In the genomic region with DNA sequence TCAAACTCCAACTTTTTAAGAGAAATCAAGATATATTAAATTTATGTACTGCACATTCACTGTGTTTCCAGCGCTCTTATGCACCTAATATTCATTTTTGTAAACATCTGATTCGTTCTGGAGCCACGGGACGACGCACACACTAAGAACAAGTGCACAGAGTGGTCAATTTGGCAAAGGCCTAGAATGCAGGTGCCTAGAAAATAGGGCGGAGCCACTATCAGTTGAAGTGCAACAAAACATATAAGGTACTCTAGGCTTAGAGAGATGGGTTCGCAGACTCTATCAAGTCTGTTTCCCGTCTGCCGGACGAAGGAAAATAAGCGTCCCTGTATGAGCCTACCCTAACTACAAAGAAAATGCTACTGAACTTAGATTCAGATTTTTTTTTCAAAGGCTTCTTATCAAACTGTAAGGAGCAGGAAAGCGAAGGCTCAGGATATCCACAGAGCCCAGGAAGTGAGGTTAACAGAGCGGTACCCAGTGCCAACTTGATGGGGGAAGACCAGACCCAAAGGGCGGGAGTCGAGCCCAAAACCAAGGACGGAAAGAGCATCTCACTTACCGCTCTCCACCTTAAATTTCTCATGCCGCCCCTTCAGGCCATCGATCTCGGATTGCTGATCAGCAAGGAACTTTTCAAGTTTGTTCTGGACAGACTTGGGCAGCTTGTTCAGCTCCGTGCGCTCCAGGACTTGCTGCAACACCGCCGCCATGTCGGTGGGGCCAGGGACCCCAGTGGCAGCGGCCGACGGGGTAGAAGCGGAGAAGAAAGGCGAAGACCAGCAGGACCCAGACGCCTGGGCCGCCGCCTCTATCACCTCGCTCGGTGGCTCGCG, we compare ENCODE assay signal across 8 cellular contexts. TPM values are rescaled to one million over a fixed set of nuclear protein-coding genes. Genes with fewer than 3 reads are reported as not detected.
DNase-seq lines count a peak whose midpoint lies in the region; ATAC-seq and TF ChIP-seq lines count a peak whose summit lies in the region.

No MANE protein-coding gene starts in this region.

- no peaks in the 10 kb centered on the region for H3K9me3 ChIP-seq in skeletal muscle satellite cell (replicated peaks; ENCODE audit: low read length)

- DNase-seq in Daoy (ENCODE audit: low read depth) (peak; percentile 7), GM20000 (ENCODE audit: low spot score) (peak; percentile 43), OCI-M1 (lab: John Stamatoyannopoulos, UW) (peak; percentile 78), amniotic stem cell (lab: John Stamatoyannopoulos, UW) (peak; percentile 1), HK-2 (ENCODE audit: unreplicated experiment) (no peak)

- peak; percentile 24 for ATAC-seq in HG03558 (IDR thresholded peaks at IDR 0.05; ENCODE audit: extremely low read depth, unreplicated experiment)

- H3K36me3 ChIP-seq in skeletal muscle satellite cell (ENCODE audit: insufficient read depth, low read length), result peaks cover 29% of the 10 kb centered on the region

- H3K9ac ChIP-seq in skeletal muscle satellite cell (ENCODE audit: low read depth, low read length), result peak overlapping the region; percentile 95

- TF ChIP-seq CTCF in GM20000 (IDR thresholded peaks at IDR 0.05; ENCODE audit: extremely low read depth, missing control alignments), result no peak

- H3K4me1 ChIP-seq in skeletal muscle satellite cell (ENCODE audit: control insufficient read depth, insufficient read depth, low read length), result peaks cover 10% of the 10 kb centered on the region

- H3K4me3 ChIP-seq in iPS-11a (ENCODE audit: low read depth, low read length), result peak overlapping the region; percentile 93
- H3K4me3 ChIP-seq in skeletal muscle satellite cell (ENCODE audit: low read length), result peak overlapping the region; percentile 93

- no peaks in the 10 kb centered on the region for H3K27me3 ChIP-seq in skeletal muscle satellite cell (ENCODE audit: control insufficient read depth, insufficient read depth, low read length)

- H3K4me2 ChIP-seq in skeletal muscle satellite cell (ENCODE audit: low read length), result peak overlapping the region; percentile 86

RNA-seq across cellular contexts. Expression of gene TPR, which starts 0.5 kb away (rescaled TPM):
- 75.1 and 109 TPM in 2 replicates for total RNA-seq in Daoy (2014; rRNA removed; shearing (Covaris generic))
- 46.3 and 61.3 TPM in 2 replicates for total RNA-seq in skeletal muscle satellite cell (2012; rRNA removed)

RNA-seq across cellular contexts. Expression of gene ODR4, which starts 1.1 kb away (rescaled TPM):
- 17.3 and 95.3 TPM in 2 replicates for total RNA-seq in Daoy (2014; rRNA removed; shearing (Covaris generic))
- total RNA-seq in skeletal muscle satellite cell (2012; rRNA removed), result 18.6 and 20.5 TPM in 2 replicates
